Comparison of ENCODE assay signal across 21 cellular contexts in the genomic region with DNA sequence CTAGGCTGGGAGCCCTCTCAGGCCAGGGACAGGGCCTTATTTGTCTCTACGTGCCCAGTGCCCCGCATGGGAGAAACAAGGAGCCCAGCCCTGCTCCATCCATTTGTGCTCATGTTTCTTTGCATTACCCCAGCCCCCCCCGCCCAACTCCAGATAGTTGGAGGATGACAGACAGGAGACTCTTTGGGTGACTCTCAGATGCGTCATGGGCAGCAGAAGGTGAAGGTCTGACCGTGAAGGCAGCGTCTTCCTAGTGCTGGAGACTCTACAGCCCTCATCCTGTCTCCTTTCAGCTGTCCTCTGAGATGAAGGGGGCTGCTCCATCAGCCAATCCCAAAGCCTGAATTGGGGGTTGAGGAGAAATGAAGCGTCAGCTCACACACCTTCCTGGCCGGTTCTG. TPM values are rescaled to one million over a fixed set of nuclear protein-coding genes. Genes with fewer than 3 reads are reported as not detected.
DNase-seq lines count a peak whose midpoint lies in the region; ATAC-seq, FAIRE-seq and TF ChIP-seq lines count a peak whose summit lies in the region.
"Had no signal": no experiment of that assay in that cellular context is flagged by ENCODE, and none has a peak within 500 bp of the region (broad histone marks: within the 10 kb centered on the region; RNA-seq: fewer than 3 reads in every experiment).

No MANE protein-coding gene starts in this region.

- TF ChIP-seq EP300 in HepG2 (IDR thresholded peaks at IDR 0.05; ENCODE audit: low read depth in 2 of 2, low read length in 2 of 2), result no peak
- no peak for TF ChIP-seq EP300 in HepG2 (CRISPR knock-in tag; IDR thresholded peaks at IDR 0.05; ENCODE audit: borderline replicate concordance)

- H3K4me1 ChIP-seq in HepG2 (ENCODE audit: insufficient read depth, low read length) (peaks cover 23% of the 10 kb centered on the region), right lobe of liver (no peaks in the 10 kb centered on the region), astrocyte (ENCODE audit: insufficient read depth, low read length) (peaks cover 12% of the 10 kb centered on the region)
- H3K4me1 ChIP-seq: BLaER1 had no signal

- H3K9me3 Mint-ChIP-seq in astrocyte (ENCODE audit: unreplicated experiment), result no peaks in the 10 kb centered on the region
- H3K9me3 Mint-ChIP-seq in activated naive CD8-positive, alpha-beta T cell treated with anti-CD3 and anti-CD28 coated beads, Interleukin-2, amount 50 U/mL, for 24 hours, result no peaks in the 10 kb centered on the region
- H3K9me3 Mint-ChIP-seq: CD4-positive, alpha-beta memory T cell had no signal

- no peak overlapping the region for H3K4me3 Mint-ChIP-seq in astrocyte (ENCODE audit: unreplicated experiment)
- no peak overlapping the region for H3K4me3 Mint-ChIP-seq in activated naive CD8-positive, alpha-beta T cell treated with anti-CD3 and anti-CD28 coated beads, Interleukin-2, amount 50 U/mL, for 24 hours
- H3K4me3 Mint-ChIP-seq: CD4-positive, alpha-beta memory T cell; T-helper 17 cell had no signal

- H3K27ac Mint-ChIP-seq in astrocyte (ENCODE audit: unreplicated experiment), result no peak overlapping the region
- no peak overlapping the region for H3K27ac Mint-ChIP-seq in activated naive CD8-positive, alpha-beta T cell treated with anti-CD3 and anti-CD28 coated beads, Interleukin-2, amount 50 U/mL, for 24 hours
- H3K27ac Mint-ChIP-seq: CD4-positive, alpha-beta memory T cell; T-helper 17 cell had no signal

- H3K4me3 ChIP-seq in HepG2 (replicated peaks in 1 of 3; ENCODE audit: insufficient read depth in 1 of 3, low read depth in 2 of 3, low read length in 3 of 3), result no peak overlapping the region
- no peak overlapping the region for H3K4me3 ChIP-seq in right lobe of liver
- no peak overlapping the region for H3K4me3 ChIP-seq in astrocyte (ENCODE audit: insufficient read depth, low read depth, low read length)
- H3K4me3 ChIP-seq: BLaER1 had no signal

- H3K4me2 ChIP-seq in HepG2 (ENCODE audit: low read depth, low read length) (no peak overlapping the region), astrocyte (ENCODE audit: low read length) (peak overlapping the region; percentile 36)
- H3K4me2 ChIP-seq: BLaER1 had no signal

- BruUV-seq in HepG2 (replicated peaks; lab: Mats Ljungman, UMichigan), result no TSS peak

- no peak overlapping the region for H3K27ac ChIP-seq in HepG2 (ENCODE audit: extremely low read length, insufficient read depth, low read length)
- H3K27ac ChIP-seq in right lobe of liver, result no peak overlapping the region
- H3K27ac ChIP-seq in astrocyte (ENCODE audit: low read depth, low read length), result no peak overlapping the region
- H3K27ac ChIP-seq: BLaER1, HL-60, RWPE1 had no signal

- H3K4me1 Mint-ChIP-seq in astrocyte (ENCODE audit: low read depth, unreplicated experiment), result peaks cover 9% of the 10 kb centered on the region
- H3K4me1 Mint-ChIP-seq in activated naive CD8-positive, alpha-beta T cell treated with anti-CD3 and anti-CD28 coated beads, Interleukin-2, amount 50 U/mL, for 24 hours, result no peaks in the 10 kb centered on the region

- DNase-seq in HepG2 (ENCODE audit: low spot score) (no peak), right lobe of liver (no peak), LHCN-M2 (ENCODE audit: low read depth) (peak; percentile 52), astrocyte (ENCODE audit: low read depth) (no peak), NCI-H1694 (lab: John Stamatoyannopoulos, UW) (no peak), A172 (ENCODE audit: low spot score) (no peak), NCI-H446 (lab: John Stamatoyannopoulos, UW) (no peak)
- DNase-seq in activated naive CD8-positive, alpha-beta T cell treated with anti-CD3 and anti-CD28 coated beads, Interleukin-2, amount 50 U/mL, for 24 hours, result no peak
- DNase-seq: 8988T; Calu3; CD4-positive, alpha-beta memory T cell; KG1; NCI-H1436; NCI-H2029; NCI-H446 treated with DMSO at 0.1 percent for 48 hours; NK-92 treated with Interleukin-12 subunit alpha and Interleukin-12 subunit beta, amount 100 ng/mL, for 24 hours; T-helper 17 cell had no signal

- POLR2A ChIA-PET in HepG2 (lab: Yijun Ruan, JAX), result interaction anchor here (0.6 to 1.6 kb wide), 3 partner anchors 14 to 34 kb away, joined by 3 to 4 read pairs (median 3); no protein-coding TSS in a partner anchor

- H2AFZ ChIP-seq in HepG2 (ENCODE audit: low read length) (no peak overlapping the region), astrocyte (ENCODE audit: low read depth, low read length) (peak overlapping the region; percentile 34)

- in situ Hi-C loops in HepG2 (cut with HindIII; ENCODE audit: extremely low pct_ligation_motif_present, low pct_unique_long_range_greater_than_20kb), result no loop called here

- intact Hi-C loops in HepG2 (cut with micrococcal nuclease; ENCODE audit: unreplicated experiment), result no loop called here
- intact Hi-C loops in right lobe of liver (cut with DNase I), result no loop called here

- no peak for TF ChIP-seq CTCF in HepG2 (CRISPR knock-in tag; IDR thresholded peaks at IDR 0.05)
- TF ChIP-seq CTCF in right lobe of liver (IDR thresholded peaks at IDR 0.05), result no peak
- no peak for TF ChIP-seq CTCF in astrocyte (IDR thresholded peaks at IDR 0.05; ENCODE audit: insufficient read depth, low read depth, low read length)

- TF ChIP-seq POLR2A in HepG2 (IDR thresholded peaks at IDR 0.05; ENCODE audit: insufficient read depth in 1 of 2, low read depth in 2 of 2, low read length in 2 of 2) (no peak), right lobe of liver (IDR thresholded peaks at IDR 0.05) (no peak)

- H3K27me3 ChIP-seq in HepG2 (ENCODE audit: control insufficient read depth in 1 of 2, insufficient read depth in 2 of 2, low read length in 2 of 2), result peaks cover 16 to 35% of the 10 kb centered on the region in 2 experiments
- H3K27me3 ChIP-seq in right lobe of liver, result no peaks in the 10 kb centered on the region
- no peaks in the 10 kb centered on the region for H3K27me3 ChIP-seq in astrocyte (ENCODE audit: insufficient read depth, low read length)
- H3K27me3 ChIP-seq: BLaER1 had no signal

- ATAC-seq in HepG2, result no peak
- no peak for ATAC-seq in right lobe of liver
- ATAC-seq in activated naive CD8-positive, alpha-beta T cell treated with anti-CD3 and anti-CD28 coated beads, Interleukin-2, amount 50 U/mL, for 24 hours, result no peak
- ATAC-seq: T-helper 17 cell had no signal

- peaks cover 11% of the 10 kb centered on the region for H3K27me3 Mint-ChIP-seq in astrocyte (ENCODE audit: low read depth, unreplicated experiment)
- no peaks in the 10 kb centered on the region for H3K27me3 Mint-ChIP-seq in activated naive CD8-positive, alpha-beta T cell treated with anti-CD3 and anti-CD28 coated beads, Interleukin-2, amount 50 U/mL, for 24 hours
- H3K27me3 Mint-ChIP-seq: CD4-positive, alpha-beta memory T cell; T-helper 17 cell had no signal

- no peaks in the 10 kb centered on the region for H4K20me1 ChIP-seq in HepG2 (ENCODE audit: insufficient read depth, low read length)
- no peaks in the 10 kb centered on the region for H4K20me1 ChIP-seq in astrocyte (ENCODE audit: insufficient read depth, low read length)
- H4K20me1 ChIP-seq: BLaER1 had no signal

- CTCF ChIA-PET in HepG2 (lab: Yijun Ruan, JAX; ENCODE audit: low intra/inter-chr PET ratio, low total read pairs), result no interaction called here

- H3K36me3 Mint-ChIP-seq in astrocyte (ENCODE audit: low read depth, unreplicated experiment), result peaks cover 2% of the 10 kb centered on the region
- H3K36me3 Mint-ChIP-seq in activated naive CD8-positive, alpha-beta T cell treated with anti-CD3 and anti-CD28 coated beads, Interleukin-2, amount 50 U/mL, for 24 hours (ENCODE audit: low read depth), result no peaks in the 10 kb centered on the region
- H3K36me3 Mint-ChIP-seq: CD4-positive, alpha-beta memory T cell had no signal

- no peak for FAIRE-seq in HepG2 (lab: Jason Lieb, UNC)
- no peak for FAIRE-seq in astrocyte (lab: Jason Lieb, UNC)

- H3K9ac ChIP-seq in HepG2 (ENCODE audit: insufficient read depth, low read depth, low read length) (no peak overlapping the region), astrocyte (ENCODE audit: low read length) (no peak overlapping the region)
- H3K9ac ChIP-seq: BLaER1 had no signal

- H3K9me3 ChIP-seq in HepG2 (ENCODE audit: low read length), result no peaks in the 10 kb centered on the region
- H3K9me3 ChIP-seq in right lobe of liver, result no peaks in the 10 kb centered on the region
- no peaks in the 10 kb centered on the region for H3K9me3 ChIP-seq in astrocyte (ENCODE audit: insufficient read depth, low read depth, low read length)
- H3K9me3 ChIP-seq: BLaER1 had no signal

- H3K79me2 ChIP-seq in HepG2 (ENCODE audit: insufficient read depth, low read length) (no peaks in the 10 kb centered on the region), astrocyte (ENCODE audit: insufficient read depth, low read length) (no peaks in the 10 kb centered on the region)

- TF ChIP-seq RAD21 in HepG2 (CRISPR knock-in tag; IDR thresholded peaks at IDR 0.05), result no peak

- WGBS in HepG2 (ENCODE audit: low lambda C conversion rate), result 43% methylated on average over 8 of the region's 8 CpGs
- 100% methylated on average over 2 of the region's 8 CpGs for WGBS in right lobe of liver (ENCODE audit: insufficient coverage, low coverage, low lambda C conversion rate, missing lambda C conversion rate)

- H3K36me3 ChIP-seq in HepG2 (replicated peaks in 1 of 2; ENCODE audit: control insufficient read depth in 1 of 2, insufficient read depth in 2 of 2, low read length in 2 of 2) (no peaks in the 10 kb centered on the region), right lobe of liver (no peaks in the 10 kb centered on the region), astrocyte (ENCODE audit: insufficient read depth, low read length) (no peaks in the 10 kb centered on the region)
- H3K36me3 ChIP-seq: BLaER1 had no signal

RNA-seq across cellular contexts. Expression of a gene that starts 0.3 kb away (rescaled TPM):
- total RNA-seq in HepG2 (2016; rRNA removed; fragmentation: Illumina TruSeq; extraction: Trizol) (not detected in 2 replicates), right lobe of liver (not detected), LHCN-M2 (2014; rRNA removed) (not detected in 2 replicates), astrocyte (not detected in 2 replicates)
- not detected in 2 replicates for total RNA-seq in HepG2 (2016; cell fraction: cytosol; rRNA removed; fragmentation: Illumina TruSeq; extraction: Trizol; ENCODE audit: low read depth)
- total RNA-seq in HepG2 (2016; cell fraction: insoluble cytoplasmic fraction; rRNA removed; fragmentation: Illumina TruSeq; extraction: Trizol), result not detected in 2 replicates
- total RNA-seq in HepG2 (2016; cell fraction: membrane; rRNA removed; fragmentation: Illumina TruSeq; extraction: Trizol), result not detected in 2 replicates
- not detected in 2 replicates for total RNA-seq in HepG2 (2016; cell fraction: nucleus; rRNA removed; fragmentation: Illumina TruSeq; extraction: Trizol)
- polyA plus RNA-seq in HepG2 (2011; rRNA removed), result not detected in 2 replicates
- not detected in 2 replicates for polyA plus RNA-seq in HepG2 (2011; cell fraction: cytosol; rRNA removed)
- polyA plus RNA-seq in HepG2 (2011; cell fraction: nucleus; rRNA removed), result not detected in 2 replicates
- not detected in 2 replicates for polyA plus RNA-seq in HepG2 (2012)
- not detected in 2 replicates for polyA plus RNA-seq in HepG2 (2016; cell fraction: cytosol; fragmentation: Illumina TruSeq; extraction: Trizol; ENCODE audit: low read depth)
- not detected in 2 replicates for polyA plus RNA-seq in HepG2 (2016; cell fraction: insoluble cytoplasmic fraction; fragmentation: Illumina TruSeq; extraction: Trizol; ENCODE audit: low read depth)
- not detected in 2 replicates for polyA plus RNA-seq in HepG2 (2016; cell fraction: membrane; fragmentation: Illumina TruSeq; extraction: Trizol; ENCODE audit: low read depth)
- polyA plus RNA-seq in HepG2 (2016; cell fraction: nucleus; fragmentation: Illumina TruSeq; extraction: Trizol; ENCODE audit: insufficient read depth, low read depth), result not detected in 2 replicates
- 0.10 TPM in 1 of 2 replicates, not detected in the other for polyA minus RNA-seq in HepG2 (2011; rRNA and poly(A)+ RNA removed; ENCODE audit: low replicate concordance)
- polyA minus RNA-seq in HepG2 (2011; cell fraction: cytosol; rRNA and poly(A)+ RNA removed), result not detected in 2 replicates
- not detected in 2 replicates for polyA minus RNA-seq in HepG2 (2011; cell fraction: nucleus; rRNA and poly(A)+ RNA removed)
- not detected for polyA plus RNA-seq in LHCN-M2 (2012)
- not detected in 2 replicates for total RNA-seq in A172 (2014; rRNA removed; shearing (Covaris generic))
- total RNA-seq: Calu3; CD4-positive, alpha-beta memory T cell; H4; T-helper 17 cell had no signal
- polyA plus RNA-seq: CD4-positive, alpha-beta memory T cell had no signal

RNA-seq across cellular contexts. Expression of a gene that starts 7.0 kb away (rescaled TPM):
- total RNA-seq in HepG2 (2016; rRNA removed; fragmentation: Illumina TruSeq; extraction: Trizol) (871 and 1,316 TPM in 2 replicates), right lobe of liver (10 to 100 TPM; 51.2 to 93.5 (median 59.1) TPM), LHCN-M2 (2014; rRNA removed) (235 and 240 TPM in 2 replicates), astrocyte (232 and 239 TPM in 2 replicates)
- total RNA-seq in HepG2 (2016; cell fraction: cytosol; rRNA removed; fragmentation: Illumina TruSeq; extraction: Trizol; ENCODE audit: low read depth), result 296 and 327 TPM in 2 replicates
- 923 and 1,358 TPM in 2 replicates for total RNA-seq in HepG2 (2016; cell fraction: insoluble cytoplasmic fraction; rRNA removed; fragmentation: Illumina TruSeq; extraction: Trizol)
- 499 and 543 TPM in 2 replicates for total RNA-seq in HepG2 (2016; cell fraction: membrane; rRNA removed; fragmentation: Illumina TruSeq; extraction: Trizol)
- 325 and 326 TPM in 2 replicates for total RNA-seq in HepG2 (2016; cell fraction: nucleus; rRNA removed; fragmentation: Illumina TruSeq; extraction: Trizol)
- polyA plus RNA-seq in HepG2 (2011; rRNA removed), result 566 and 705 TPM in 2 replicates
- 909 and 1,129 TPM in 2 replicates for polyA plus RNA-seq in HepG2 (2011; cell fraction: cytosol; rRNA removed)
- 173 and 191 TPM in 2 replicates for polyA plus RNA-seq in HepG2 (2011; cell fraction: nucleus; rRNA removed)
- 459 and 476 TPM in 2 replicates for polyA plus RNA-seq in HepG2 (2012)
- 281 and 292 TPM in 2 replicates for polyA plus RNA-seq in HepG2 (2016; cell fraction: cytosol; fragmentation: Illumina TruSeq; extraction: Trizol; ENCODE audit: low read depth)
- polyA plus RNA-seq in HepG2 (2016; cell fraction: insoluble cytoplasmic fraction; fragmentation: Illumina TruSeq; extraction: Trizol; ENCODE audit: low read depth), result 1,127 and 1,228 TPM in 2 replicates
- 411 and 426 TPM in 2 replicates for polyA plus RNA-seq in HepG2 (2016; cell fraction: membrane; fragmentation: Illumina TruSeq; extraction: Trizol; ENCODE audit: low read depth)
- polyA plus RNA-seq in HepG2 (2016; cell fraction: nucleus; fragmentation: Illumina TruSeq; extraction: Trizol; ENCODE audit: insufficient read depth, low read depth), result 421 and 445 TPM in 2 replicates
- polyA minus RNA-seq in HepG2 (2011; rRNA and poly(A)+ RNA removed; ENCODE audit: low replicate concordance), result 455 and 971 TPM in 2 replicates
- 370 and 379 TPM in 2 replicates for polyA minus RNA-seq in HepG2 (2011; cell fraction: cytosol; rRNA and poly(A)+ RNA removed)
- 156 and 157 TPM in 2 replicates for polyA minus RNA-seq in HepG2 (2011; cell fraction: nucleus; rRNA and poly(A)+ RNA removed)
- polyA plus RNA-seq in LHCN-M2 (2012), result 263 TPM
- 219 and 225 TPM in 2 replicates for total RNA-seq in A172 (2014; rRNA removed; shearing (Covaris generic))

RNA-seq across cellular contexts. Expression of a gene that starts 15.6 kb away (rescaled TPM):
- total RNA-seq in HepG2 (2016; rRNA removed; fragmentation: Illumina TruSeq; extraction: Trizol) (0.41 and 0.69 TPM in 2 replicates), right lobe of liver (under 1 TPM; 0.26 to 0.74 (median 0.54) TPM), LHCN-M2 (2014; rRNA removed) (10.4 and 11.0 TPM in 2 replicates), astrocyte (17.4 and 22.2 TPM in 2 replicates)
- 0.35 and 0.40 TPM in 2 replicates for total RNA-seq in HepG2 (2016; cell fraction: cytosol; rRNA removed; fragmentation: Illumina TruSeq; extraction: Trizol; ENCODE audit: low read depth)
- total RNA-seq in HepG2 (2016; cell fraction: insoluble cytoplasmic fraction; rRNA removed; fragmentation: Illumina TruSeq; extraction: Trizol), result 0.45 and 0.76 TPM in 2 replicates
- 1.1 and 1.2 TPM in 2 replicates for total RNA-seq in HepG2 (2016; cell fraction: membrane; rRNA removed; fragmentation: Illumina TruSeq; extraction: Trizol)
- 0.56 and 0.59 TPM in 2 replicates for total RNA-seq in HepG2 (2016; cell fraction: nucleus; rRNA removed; fragmentation: Illumina TruSeq; extraction: Trizol)
- polyA plus RNA-seq in HepG2 (2011; rRNA removed), result 0.99 and 1.2 TPM in 2 replicates
- polyA plus RNA-seq in HepG2 (2011; cell fraction: cytosol; rRNA removed), result 0.41 and 0.76 TPM in 2 replicates
- 6.5 and 6.6 TPM in 2 replicates for polyA plus RNA-seq in HepG2 (2011; cell fraction: nucleus; rRNA removed)
- 0.50 and 0.55 TPM in 2 replicates for polyA plus RNA-seq in HepG2 (2012)
- polyA plus RNA-seq in HepG2 (2016; cell fraction: cytosol; fragmentation: Illumina TruSeq; extraction: Trizol; ENCODE audit: low read depth), result 0.59 and 0.70 TPM in 2 replicates
- polyA plus RNA-seq in HepG2 (2016; cell fraction: insoluble cytoplasmic fraction; fragmentation: Illumina TruSeq; extraction: Trizol; ENCODE audit: low read depth), result 0.41 and 0.73 TPM in 2 replicates
- 1.0 and 1.2 TPM in 2 replicates for polyA plus RNA-seq in HepG2 (2016; cell fraction: membrane; fragmentation: Illumina TruSeq; extraction: Trizol; ENCODE audit: low read depth)
- 2.5 and 2.8 TPM in 2 replicates for polyA plus RNA-seq in HepG2 (2016; cell fraction: nucleus; fragmentation: Illumina TruSeq; extraction: Trizol; ENCODE audit: insufficient read depth, low read depth)
- polyA minus RNA-seq in HepG2 (2011; rRNA and poly(A)+ RNA removed; ENCODE audit: low replicate concordance), result 1.1 and 16.3 TPM in 2 replicates
- polyA minus RNA-seq in HepG2 (2011; cell fraction: cytosol; rRNA and poly(A)+ RNA removed), result 0.40 and 0.44 TPM in 2 replicates
- polyA minus RNA-seq in HepG2 (2011; cell fraction: nucleus; rRNA and poly(A)+ RNA removed), result 0.90 and 0.99 TPM in 2 replicates
- 8.0 TPM for polyA plus RNA-seq in LHCN-M2 (2012)
- 2.8 and 4.0 TPM in 2 replicates for total RNA-seq in A172 (2014; rRNA removed; shearing (Covaris generic))

RNA-seq across cellular contexts. Expression of a gene that starts 31.8 kb away (rescaled TPM):
- total RNA-seq in HepG2 (2016; rRNA removed; fragmentation: Illumina TruSeq; extraction: Trizol) (10.8 and 11.4 TPM in 2 replicates), right lobe of liver (1 to 10 TPM; 1.7 to 4.0 (median 3.2) TPM), LHCN-M2 (2014; rRNA removed) (4.0 and 8.6 TPM in 2 replicates), astrocyte (3.6 and 3.8 TPM in 2 replicates)
- 3.1 and 3.7 TPM in 2 replicates for total RNA-seq in HepG2 (2016; cell fraction: cytosol; rRNA removed; fragmentation: Illumina TruSeq; extraction: Trizol; ENCODE audit: low read depth)
- 10.9 and 11.2 TPM in 2 replicates for total RNA-seq in HepG2 (2016; cell fraction: insoluble cytoplasmic fraction; rRNA removed; fragmentation: Illumina TruSeq; extraction: Trizol)
- total RNA-seq in HepG2 (2016; cell fraction: membrane; rRNA removed; fragmentation: Illumina TruSeq; extraction: Trizol), result 7.8 and 9.1 TPM in 2 replicates
- total RNA-seq in HepG2 (2016; cell fraction: nucleus; rRNA removed; fragmentation: Illumina TruSeq; extraction: Trizol), result 6.7 and 8.3 TPM in 2 replicates
- 19.8 and 22.5 TPM in 2 replicates for polyA plus RNA-seq in HepG2 (2011; rRNA removed)
- polyA plus RNA-seq in HepG2 (2011; cell fraction: cytosol; rRNA removed), result 18.0 and 23.7 TPM in 2 replicates
- 27.1 and 27.7 TPM in 2 replicates for polyA plus RNA-seq in HepG2 (2011; cell fraction: nucleus; rRNA removed)
- polyA plus RNA-seq in HepG2 (2012), result 14.5 and 15.7 TPM in 2 replicates
- 2.6 and 3.0 TPM in 2 replicates for polyA plus RNA-seq in HepG2 (2016; cell fraction: cytosol; fragmentation: Illumina TruSeq; extraction: Trizol; ENCODE audit: low read depth)
- polyA plus RNA-seq in HepG2 (2016; cell fraction: insoluble cytoplasmic fraction; fragmentation: Illumina TruSeq; extraction: Trizol; ENCODE audit: low read depth), result 9.9 and 10.2 TPM in 2 replicates
- polyA plus RNA-seq in HepG2 (2016; cell fraction: membrane; fragmentation: Illumina TruSeq; extraction: Trizol; ENCODE audit: low read depth), result 6.4 TPM in 2 replicates
- polyA plus RNA-seq in HepG2 (2016; cell fraction: nucleus; fragmentation: Illumina TruSeq; extraction: Trizol; ENCODE audit: insufficient read depth, low read depth), result 19.5 and 24.7 TPM in 2 replicates
- polyA minus RNA-seq in HepG2 (2011; rRNA and poly(A)+ RNA removed; ENCODE audit: low replicate concordance), result 18.0 and 62.7 TPM in 2 replicates
- polyA minus RNA-seq in HepG2 (2011; cell fraction: cytosol; rRNA and poly(A)+ RNA removed), result 8.0 and 14.8 TPM in 2 replicates
- 8.8 and 11.9 TPM in 2 replicates for polyA minus RNA-seq in HepG2 (2011; cell fraction: nucleus; rRNA and poly(A)+ RNA removed)
- polyA plus RNA-seq in LHCN-M2 (2012), result 5.3 TPM
- 6.9 and 8.1 TPM in 2 replicates for total RNA-seq in A172 (2014; rRNA removed; shearing (Covaris generic))

RNA-seq across cellular contexts. Expression of a gene that starts 53.2 kb away (rescaled TPM):
- total RNA-seq in HepG2 (2016; rRNA removed; fragmentation: Illumina TruSeq; extraction: Trizol), result 102 and 165 TPM in 2 replicates
- 71.3 and 71.5 TPM in 2 replicates for total RNA-seq in HepG2 (2016; cell fraction: cytosol; rRNA removed; fragmentation: Illumina TruSeq; extraction: Trizol; ENCODE audit: low read depth)
- 79.7 and 163 TPM in 2 replicates for total RNA-seq in HepG2 (2016; cell fraction: insoluble cytoplasmic fraction; rRNA removed; fragmentation: Illumina TruSeq; extraction: Trizol)
- total RNA-seq in HepG2 (2016; cell fraction: membrane; rRNA removed; fragmentation: Illumina TruSeq; extraction: Trizol), result 59.8 and 62.7 TPM in 2 replicates
- 344 and 371 TPM in 2 replicates for total RNA-seq in HepG2 (2016; cell fraction: nucleus; rRNA removed; fragmentation: Illumina TruSeq; extraction: Trizol)
- polyA plus RNA-seq in HepG2 (2011; rRNA removed), result 183 and 222 TPM in 2 replicates
- polyA plus RNA-seq in HepG2 (2011; cell fraction: cytosol; rRNA removed), result 64.2 and 64.8 TPM in 2 replicates
- 997 and 1,030 TPM in 2 replicates for polyA plus RNA-seq in HepG2 (2011; cell fraction: nucleus; rRNA removed)
- polyA plus RNA-seq in HepG2 (2012), result 155 and 156 TPM in 2 replicates
- polyA plus RNA-seq in HepG2 (2016; cell fraction: cytosol; fragmentation: Illumina TruSeq; extraction: Trizol; ENCODE audit: low read depth), result 17.6 and 21.0 TPM in 2 replicates
- 105 and 132 TPM in 2 replicates for polyA plus RNA-seq in HepG2 (2016; cell fraction: insoluble cytoplasmic fraction; fragmentation: Illumina TruSeq; extraction: Trizol; ENCODE audit: low read depth)
- polyA plus RNA-seq in HepG2 (2016; cell fraction: membrane; fragmentation: Illumina TruSeq; extraction: Trizol; ENCODE audit: low read depth), result 29.3 and 37.8 TPM in 2 replicates
- 1,263 and 1,283 TPM in 2 replicates for polyA plus RNA-seq in HepG2 (2016; cell fraction: nucleus; fragmentation: Illumina TruSeq; extraction: Trizol; ENCODE audit: insufficient read depth, low read depth)
- 122 and 152 TPM in 2 replicates for polyA minus RNA-seq in HepG2 (2011; rRNA and poly(A)+ RNA removed; ENCODE audit: low replicate concordance)
- 39.4 and 46.3 TPM in 2 replicates for polyA minus RNA-seq in HepG2 (2011; cell fraction: cytosol; rRNA and poly(A)+ RNA removed)
- 630 and 693 TPM in 2 replicates for polyA minus RNA-seq in HepG2 (2011; cell fraction: nucleus; rRNA and poly(A)+ RNA removed)
- total RNA-seq in right lobe of liver, result 10 to 100 TPM; 40.5 to 66.1 (median 52.9) TPM
- total RNA-seq in LHCN-M2 (2014; rRNA removed), result 78.7 and 106 TPM in 2 replicates
- polyA plus RNA-seq in LHCN-M2 (2012), result 78.8 TPM
- 186 and 208 TPM in 2 replicates for total RNA-seq in astrocyte
- 53.6 and 58.8 TPM in 2 replicates for total RNA-seq in A172 (2014; rRNA removed; shearing (Covaris generic))
